Comparison of ENCODE assay signal across 16 cellular contexts in genomic region chr20:37266940-37267683, GRCh38. TPM values are rescaled to one million over a fixed set of nuclear protein-coding genes. Genes with fewer than 3 reads are reported as not detected.
DNase-seq lines count a peak whose midpoint lies in the region; ATAC-seq and TF ChIP-seq lines count a peak whose summit lies in the region.
"Had no signal": no experiment of that assay in that cellular context is flagged by ENCODE, and none has a peak within 500 bp of the region (broad histone marks: within the 10 kb centered on the region; RNA-seq: fewer than 3 reads in every experiment).

No MANE protein-coding gene starts in this region.

- no peak overlapping the region for H3K4me3 ChIP-seq in HUES48 (ENCODE audit: low read depth, low read length)
- no peak overlapping the region for H3K4me3 ChIP-seq in ectodermal cell (ENCODE audit: insufficient read depth, low read depth, low read length)
- H3K4me3 ChIP-seq in neural progenitor cell, result no peak overlapping the region
- H3K4me3 ChIP-seq in smooth muscle cell, result no peak overlapping the region

- H3K27me3 Mint-ChIP-seq in neural progenitor cell (ENCODE audit: insufficient read depth, low read depth), result peaks cover 2% of the 10 kb centered on the region

- H3K9ac ChIP-seq in HUES48 (ENCODE audit: low read depth, low read length) (no peak overlapping the region), neural progenitor cell (no peak overlapping the region), smooth muscle cell (ENCODE audit: low read depth) (no peak overlapping the region)

- H3K4me1 ChIP-seq in HUES48 (ENCODE audit: control insufficient read depth, insufficient read depth, low read length) (peaks cover 13% of the 10 kb centered on the region), ectodermal cell (ENCODE audit: control insufficient read depth, insufficient read depth, low read length) (peaks cover 8% of the 10 kb centered on the region), neural progenitor cell (peaks cover 29% of the 10 kb centered on the region), smooth muscle cell (ENCODE audit: low read depth) (peaks cover 5% of the 10 kb centered on the region)

- peaks cover 39% of the 10 kb centered on the region for H3F3A ChIP-seq in neural progenitor cell (ENCODE audit: low read depth)
- no peaks in the 10 kb centered on the region for H3F3A ChIP-seq in smooth muscle cell (ENCODE audit: low read depth)

- H3K36me3 ChIP-seq in HUES48 (ENCODE audit: control insufficient read depth, insufficient read depth, low read length) (no peaks in the 10 kb centered on the region), ectodermal cell (ENCODE audit: control insufficient read depth, insufficient read depth, low read length) (no peaks in the 10 kb centered on the region), neural progenitor cell (no peaks in the 10 kb centered on the region), smooth muscle cell (ENCODE audit: low read depth) (no peaks in the 10 kb centered on the region)

- H3K27ac Mint-ChIP-seq in neural progenitor cell, result peak overlapping the region; percentile 98

- H4K20me1 ChIP-seq in neural progenitor cell (ENCODE audit: low read depth), result no peaks in the 10 kb centered on the region
- no peaks in the 10 kb centered on the region for H4K20me1 ChIP-seq in smooth muscle cell (ENCODE audit: low read depth)

- H3K4me2 ChIP-seq in neural progenitor cell, result peak overlapping the region; percentile 72
- no peak overlapping the region for H3K4me2 ChIP-seq in smooth muscle cell

- no peaks in the 10 kb centered on the region for H3K36me3 Mint-ChIP-seq in neural progenitor cell

- H2AFZ ChIP-seq in neural progenitor cell (replicated peaks) (peak overlapping the region; percentile 3), smooth muscle cell (ENCODE audit: low read depth) (no peak overlapping the region)

- DNase-seq in SW480 (ENCODE audit: low spot score) (peak; percentile 33), neural progenitor cell (ENCODE audit: low spot score) (no peak), smooth muscle cell (lab: John Stamatoyannopoulos, UW; ENCODE audit: unreplicated experiment) (no peak), DMS153 treated with DMSO at 0.1 percent for 48 hours (lab: John Stamatoyannopoulos, UW; ENCODE audit: unreplicated experiment) (no peak)
- no peak for DNase-seq in activated naive CD4-positive, alpha-beta T cell treated with anti-CD3 and anti-CD28 coated beads, Interleukin-2, amount 50 U/mL, for 16 hours
- DNase-seq: NCI-H1436 treated with DMSO at 0.1 percent for 48 hours, NCI-H2029 treated with DMSO at 0.1 percent for 48 hours, NCI-H510A, NCI-H774 had no signal

- H3K27me3 ChIP-seq in HUES48 (ENCODE audit: control insufficient read depth, insufficient read depth, low read length), result no peaks in the 10 kb centered on the region
- H3K27me3 ChIP-seq in ectodermal cell (ENCODE audit: control insufficient read depth, insufficient read depth, low read length, poor library complexity, severe bottlenecking), result no peaks in the 10 kb centered on the region
- H3K27me3 ChIP-seq in neural progenitor cell, result no peaks in the 10 kb centered on the region
- H3K27me3 ChIP-seq in smooth muscle cell (ENCODE audit: low read depth), result no peaks in the 10 kb centered on the region

- whole genome bisulfite sequencing in ectodermal cell, 2 experiments, result 82 to 85% methylated on average over 10 of the region's 10 CpGs
- 91% methylated on average over 10 of the region's 10 CpGs for WGBS in smooth muscle cell (ENCODE audit: low lambda C conversion rate)

- no peak for ATAC-seq in HG02840 (IDR thresholded peaks at IDR 0.05; ENCODE audit: low FRiP score, unreplicated experiment)
- ATAC-seq: Panc1, Right ventricle myocardium inferior had no signal

- no peaks in the 10 kb centered on the region for H3K79me2 ChIP-seq in neural progenitor cell (ENCODE audit: low read depth)
- H3K79me2 ChIP-seq in smooth muscle cell (ENCODE audit: low read depth), result no peaks in the 10 kb centered on the region

- peaks cover 41% of the 10 kb centered on the region for H3K4me1 Mint-ChIP-seq in neural progenitor cell

- no peaks in the 10 kb centered on the region for H3K9me3 Mint-ChIP-seq in neural progenitor cell

- H3K9me3 ChIP-seq in HUES48 (ENCODE audit: control insufficient read depth, insufficient read depth, low read length) (no peaks in the 10 kb centered on the region), ectodermal cell (ENCODE audit: control insufficient read depth, low read length) (no peaks in the 10 kb centered on the region), neural progenitor cell (ENCODE audit: low read depth) (no peaks in the 10 kb centered on the region), smooth muscle cell (replicated peaks; ENCODE audit: low read depth) (no peaks in the 10 kb centered on the region)

- H3K27ac ChIP-seq in HUES48 (ENCODE audit: low read depth, low read length) (peak overlapping the region; percentile 89), ectodermal cell (ENCODE audit: insufficient read depth, low read depth, low read length, poor library complexity, severe bottlenecking) (peak overlapping the region; percentile 84), neural progenitor cell (peak overlapping the region; percentile 91), smooth muscle cell (ENCODE audit: low read depth) (no peak overlapping the region)

- H3K4me3 Mint-ChIP-seq in neural progenitor cell, result peak overlapping the region; percentile 22

- TF ChIP-seq CTCF in neural progenitor cell (IDR thresholded peaks at IDR 0.05) (no peak), smooth muscle cell (IDR thresholded peaks at IDR 0.05; ENCODE audit: borderline replicate concordance, insufficient read depth, poor library complexity, severe bottlenecking) (no peak)

RNA-seq across cellular contexts. Expression of gene GHRH, which starts 5.5 kb away (rescaled TPM):
- polyA plus RNA-seq in ectodermal cell (2013, experiment 1 of 4), result not detected
- 0.53 TPM for polyA plus RNA-seq in ectodermal cell (2013, experiment 2 of 4)
- not detected for polyA plus RNA-seq in ectodermal cell (2013, experiment 3 of 4)
- 0.49 TPM for polyA plus RNA-seq in ectodermal cell (2013, experiment 4 of 4)
- total RNA-seq in neural progenitor cell (ENCODE audit: low replicate concordance) (3.2 TPM in 1 of 2 replicates, not detected in the other), smooth muscle cell (not detected in 2 replicates)
- polyA plus RNA-seq in smooth muscle cell, result not detected in 2 replicates
- total RNA-seq: A673, H4, Right ventricle myocardium inferior had no signal

RNA-seq across cellular contexts. Expression of gene MANBAL, which starts 22.3 kb away (rescaled TPM):
- 67.3 TPM for polyA plus RNA-seq in ectodermal cell (2013, experiment 1 of 4)
- polyA plus RNA-seq in ectodermal cell (2013, experiment 2 of 4), result 68.0 TPM
- polyA plus RNA-seq in ectodermal cell (2013, experiment 3 of 4), result 58.8 TPM
- 63.8 TPM for polyA plus RNA-seq in ectodermal cell (2013, experiment 4 of 4)
- total RNA-seq in neural progenitor cell (ENCODE audit: low replicate concordance) (32.7 and 44.8 TPM in 2 replicates), smooth muscle cell (28.1 and 33.7 TPM in 2 replicates)
- polyA plus RNA-seq in smooth muscle cell, result 86.2 and 89.0 TPM in 2 replicates
